Comparison of ENCODE assay signal across 1 cellular context in the genomic region with DNA sequence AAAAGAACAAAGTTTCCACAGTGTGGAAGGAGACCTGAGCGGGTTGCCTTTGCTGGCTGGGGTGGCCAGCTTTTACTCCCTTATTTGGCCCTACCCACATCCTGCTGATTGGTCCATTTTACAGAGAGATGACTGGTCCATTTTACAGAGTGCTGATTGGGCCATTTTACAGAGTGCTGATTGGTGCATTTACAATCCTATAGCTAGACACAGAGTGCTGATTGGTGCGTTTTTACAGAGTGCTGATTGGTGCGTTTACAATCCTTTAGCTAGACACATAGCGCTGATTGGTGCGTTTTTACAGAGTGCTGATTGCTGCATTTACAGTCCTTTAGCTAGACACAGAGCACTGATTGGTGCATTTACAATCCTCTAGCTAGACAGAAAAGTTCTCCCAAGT. TPM values are rescaled to one million over a fixed set of nuclear protein-coding genes. Genes with fewer than 3 reads are reported as not detected.
"Had no signal": no experiment of that assay in that cellular context is flagged by ENCODE, and none has a peak within 500 bp of the region (broad histone marks: within the 10 kb centered on the region; RNA-seq: fewer than 3 reads in every experiment).

No MANE protein-coding gene starts in this region.

RNA-seq across cellular contexts. Expression of a gene that starts 57.4 kb away (rescaled TPM):
- total RNA-seq: HT-29 had no signal
